ENCODE assay signal across 1 cellular context in the genomic region with DNA sequence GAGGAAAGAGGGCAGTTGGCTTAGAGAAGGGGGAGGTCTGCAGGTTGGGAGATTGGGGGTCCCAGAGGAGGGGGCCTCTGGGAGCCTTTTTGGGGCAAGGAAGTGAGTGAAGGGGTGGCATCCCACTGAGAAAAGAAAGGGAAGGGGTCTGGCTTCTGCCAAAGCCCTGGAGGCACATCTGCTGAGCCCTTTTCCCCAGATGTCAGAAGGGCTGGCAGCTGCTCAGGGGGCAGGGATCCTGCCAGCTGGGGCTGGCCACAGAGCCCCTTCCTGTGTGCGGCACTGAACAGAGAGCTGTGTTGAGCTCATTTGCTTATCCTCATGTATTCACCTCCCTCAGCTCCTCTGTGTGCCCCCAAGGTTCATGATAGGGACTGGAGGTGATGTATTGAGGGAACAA.
A peak's percentile ranks its signal among the peaks of the same experiment; 100 is the strongest.
TF ChIP-seq lines count a peak whose summit lies in the region.

No MANE protein-coding gene starts in this region.

TF ChIP-seq in SK-N-SH, 30 proteins besides CTCF, POLR2A, EP300 and RAD21 (continued from another document):
- no peak for TF ChIP-seq USF2 (IDR thresholded peaks at IDR 0.05; ENCODE audit: borderline replicate concordance, low read depth, low read length)
- peak; percentile 57 for TF ChIP-seq CHD2 (IDR thresholded peaks at IDR 0.05; ENCODE audit: low read length, partially characterized antibody)
TF ChIP-seq in SK-N-SH: peak in this region for 2.
